ENCODE assay signal across 14 cellular contexts in the genomic region with DNA sequence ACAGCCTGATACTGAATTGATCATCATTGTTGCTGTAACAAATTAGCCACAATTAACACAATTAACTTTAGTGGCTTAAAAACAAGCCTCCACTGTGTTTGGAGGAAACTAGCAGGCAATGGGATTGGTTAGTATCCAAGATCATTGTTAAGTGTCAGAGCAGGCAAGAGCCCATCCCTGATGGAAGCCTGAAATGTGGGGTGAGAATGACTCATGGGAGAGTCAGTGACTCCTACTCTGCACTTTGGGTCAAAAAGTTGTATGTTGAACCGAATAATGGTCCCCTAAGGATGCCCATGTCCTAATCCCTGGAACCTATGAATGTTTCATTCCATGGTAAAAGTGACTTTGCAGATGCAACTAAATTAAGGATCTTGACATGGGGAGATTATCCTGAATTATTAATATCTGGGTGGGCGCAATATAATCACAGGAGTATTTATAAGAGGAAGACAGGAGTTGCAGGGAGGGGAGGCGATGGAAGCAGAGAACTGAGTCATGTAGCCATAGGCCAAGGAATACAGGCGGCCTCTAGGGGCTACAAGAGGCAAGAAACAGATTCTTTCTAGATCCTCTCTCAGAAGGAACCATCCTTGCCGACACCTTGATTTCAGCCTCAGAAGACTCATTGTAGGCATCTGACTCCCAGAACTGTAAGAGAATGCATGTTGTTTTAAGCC. TPM values are rescaled to one million over a fixed set of nuclear protein-coding genes. Genes with fewer than 3 reads are reported as not detected.
DNase-seq lines count a peak whose midpoint lies in the region; ATAC-seq and TF ChIP-seq lines count a peak whose summit lies in the region.
"Had no signal": no experiment of that assay in that cellular context is flagged by ENCODE, and none has a peak within 500 bp of the region (broad histone marks: within the 10 kb centered on the region; RNA-seq: fewer than 3 reads in every experiment).

No MANE protein-coding gene starts in this region.

- H3K27ac Mint-ChIP-seq in activated T-helper 2 cell treated with anti-CD3 and anti-CD28 coated beads, Interferon-gamma antibody, Interleukin-2, Interleukin-4, amounts not matched to agents 10 μg/mL and 5 μg/mL and 100 μg/mL, durations not matched to agents 14 hours and 24 hours and 36 hours = no peak overlapping the region
- H3K27ac Mint-ChIP-seq: activated naive CD8-positive, alpha-beta T cell treated with anti-CD3 and anti-CD28 coated beads for 36 hours; CD14-positive monocyte had no signal

- H2AFZ ChIP-seq in OCI-LY1 (ENCODE audit: low read length) = no peak overlapping the region

- H3K4me1 Mint-ChIP-seq in activated T-helper 2 cell treated with anti-CD3 and anti-CD28 coated beads, Interferon-gamma antibody, Interleukin-2, Interleukin-4, amounts not matched to agents 10 μg/mL and 5 μg/mL and 100 μg/mL, durations not matched to agents 14 hours and 24 hours and 36 hours (ENCODE audit: low read depth) = peaks cover 18% of the 10 kb centered on the region

- no peaks in the 10 kb centered on the region for H3K9me3 ChIP-seq in cardiac muscle cell (ENCODE audit: low read depth)
- peaks cover 0 to 5% (median 0%) of the 10 kb centered on the region in 11 donors for H3K9me3 ChIP-seq in heart right ventricle
- no peaks in the 10 kb centered on the region for H3K9me3 ChIP-seq in OCI-LY1 (ENCODE audit: low read length)
- H3K9me3 ChIP-seq: sigmoid colon had no signal

- H4K20me1 ChIP-seq in OCI-LY1 (ENCODE audit: insufficient read depth, low read length) = no peaks in the 10 kb centered on the region

- H3K27ac ChIP-seq in cardiac muscle cell = no peak overlapping the region
- H3K27ac ChIP-seq in heart right ventricle = no peak overlapping the region
- no peak overlapping the region for H3K27ac ChIP-seq in OCI-LY1 (ENCODE audit: low read depth, low read length, poor library complexity, severe bottlenecking)
- H3K27ac ChIP-seq: sigmoid colon had no signal

- H3K27me3 Mint-ChIP-seq in activated T-helper 2 cell treated with anti-CD3 and anti-CD28 coated beads, Interferon-gamma antibody, Interleukin-2, Interleukin-4, amounts not matched to agents 10 μg/mL and 5 μg/mL and 100 μg/mL, durations not matched to agents 14 hours and 24 hours and 36 hours (ENCODE audit: low read depth) = peaks cover 37% of the 10 kb centered on the region
- H3K27me3 Mint-ChIP-seq: activated naive CD8-positive, alpha-beta T cell treated with anti-CD3 and anti-CD28 coated beads for 36 hours had no signal

- H3K36me3 Mint-ChIP-seq in activated T-helper 2 cell treated with anti-CD3 and anti-CD28 coated beads, Interferon-gamma antibody, Interleukin-2, Interleukin-4, amounts not matched to agents 10 μg/mL and 5 μg/mL and 100 μg/mL, durations not matched to agents 14 hours and 24 hours and 36 hours (ENCODE audit: low read depth) = no peaks in the 10 kb centered on the region
- H3K36me3 Mint-ChIP-seq: activated naive CD8-positive, alpha-beta T cell treated with anti-CD3 and anti-CD28 coated beads for 36 hours; CD14-positive monocyte had no signal

- intact Hi-C loops in heart right ventricle (cut with DNase I) = no loop called here
- intact Hi-C loops in activated T-helper 2 cell treated with anti-CD3 and anti-CD28 coated beads, Interferon-gamma antibody, Interleukin-2, Interleukin-4, amounts not matched to agents 10 μg/mL and 5 μg/mL and 100 μg/mL, durations not matched to agents 14 hours and 24 hours and 36 hours (cut with micrococcal nuclease) = no loop called here

- 77 to 80% methylated on average over 5 of the region's 5 CpGs for WGBS in heart right ventricle, 2 donors

- no peak for ATAC-seq in heart right ventricle
- ATAC-seq in GM21390 (IDR thresholded peaks at IDR 0.05; ENCODE audit: unreplicated experiment) = no peak
- ATAC-seq in GM19467 (IDR thresholded peaks at IDR 0.05; ENCODE audit: unreplicated experiment) = no peak
- no peak for ATAC-seq in GM19395 (IDR thresholded peaks at IDR 0.05; ENCODE audit: unreplicated experiment)
- ATAC-seq: Right ventricle myocardium inferior had no signal

- H3K4me3 Mint-ChIP-seq in activated T-helper 2 cell treated with anti-CD3 and anti-CD28 coated beads, Interferon-gamma antibody, Interleukin-2, Interleukin-4, amounts not matched to agents 10 μg/mL and 5 μg/mL and 100 μg/mL, durations not matched to agents 14 hours and 24 hours and 36 hours (ENCODE audit: low read depth) = no peak overlapping the region
- H3K4me3 Mint-ChIP-seq: activated naive CD8-positive, alpha-beta T cell treated with anti-CD3 and anti-CD28 coated beads for 36 hours; CD14-positive monocyte had no signal

- no peak overlapping the region for H3K4me3 ChIP-seq in cardiac muscle cell
- H3K4me3 ChIP-seq in heart right ventricle = no peak overlapping the region
- no peak overlapping the region for H3K4me3 ChIP-seq in OCI-LY1 (ENCODE audit: low read depth, low read length, poor library complexity, severe bottlenecking)
- H3K4me3 ChIP-seq in epithelial cell of esophagus (ENCODE audit: low read length) = no peak overlapping the region
- H3K4me3 ChIP-seq: sigmoid colon had no signal

- no peaks in the 10 kb centered on the region for H3K79me2 ChIP-seq in OCI-LY1 (ENCODE audit: insufficient read depth, low read length)

- DNase-seq in cardiac muscle cell (ENCODE audit: low read depth in 1 of 2, low spot score in 1 of 2) = peak in 1 of 2 donors; percentile 17
- DNase-seq in heart right ventricle = no peak
- peak; percentile 25 for DNase-seq in epithelial cell of esophagus (ENCODE audit: low read depth)
- DNase-seq in activated T-helper 2 cell treated with anti-CD3 and anti-CD28 coated beads, Interferon-gamma antibody, Interleukin-2, Interleukin-4, amounts not matched to agents 10 μg/mL and 5 μg/mL and 100 μg/mL, durations not matched to agents 14 hours and 24 hours and 36 hours (ENCODE audit: low spot score) = no peak
- DNase-seq: activated CD4-positive, alpha-beta T cell treated with anti-CD3 and anti-CD28 coated beads for 48 hours; activated naive CD8-positive, alpha-beta T cell treated with anti-CD3 and anti-CD28 coated beads for 36 hours; NCI-H1930; sigmoid colon had no signal

- H3F3A ChIP-seq in OCI-LY1 (ENCODE audit: insufficient read depth, low read length) = no peaks in the 10 kb centered on the region

- TF ChIP-seq CTCF in cardiac muscle cell (IDR thresholded peaks at IDR 0.05; ENCODE audit: low read depth, low read length) (peak; percentile 34), heart right ventricle (IDR thresholded peaks at IDR 0.05) (no peak), OCI-LY1 (IDR thresholded peaks at IDR 0.05; ENCODE audit: low read length) (peak; percentile 29; the same call in 1 of the 2 replicates), epithelial cell of esophagus (IDR thresholded peaks at IDR 0.05; ENCODE audit: insufficient read depth, low read depth, low read length, missing control alignments) (peak; percentile 20)

- no peaks in the 10 kb centered on the region for H3K9me2 ChIP-seq in OCI-LY1 (ENCODE audit: low read depth, low read length)

- H3K9ac ChIP-seq in OCI-LY1 (ENCODE audit: low read length) = no peak overlapping the region

- H3K4me2 ChIP-seq in OCI-LY1 (ENCODE audit: low read length) = no peak overlapping the region

- no peaks in the 10 kb centered on the region for H3K9me3 Mint-ChIP-seq in activated T-helper 2 cell treated with anti-CD3 and anti-CD28 coated beads, Interferon-gamma antibody, Interleukin-2, Interleukin-4, amounts not matched to agents 10 μg/mL and 5 μg/mL and 100 μg/mL, durations not matched to agents 14 hours and 24 hours and 36 hours
- H3K9me3 Mint-ChIP-seq: activated naive CD8-positive, alpha-beta T cell treated with anti-CD3 and anti-CD28 coated beads for 36 hours had no signal

- H3K36me3 ChIP-seq in cardiac muscle cell (no peaks in the 10 kb centered on the region), heart right ventricle (no peaks in the 10 kb centered on the region), OCI-LY1 (ENCODE audit: insufficient read depth, low read length) (no peaks in the 10 kb centered on the region)
- H3K36me3 ChIP-seq: sigmoid colon had no signal

- H3K4me1 ChIP-seq in cardiac muscle cell (ENCODE audit: low read depth) (no peaks in the 10 kb centered on the region), heart right ventricle (no peaks in the 10 kb centered on the region), OCI-LY1 (ENCODE audit: insufficient read depth, low read length, severe bottlenecking) (no peaks in the 10 kb centered on the region)
- H3K4me1 ChIP-seq: sigmoid colon had no signal

- H3K27me3 ChIP-seq in cardiac muscle cell (no peaks in the 10 kb centered on the region), heart right ventricle (no peaks in the 10 kb centered on the region), OCI-LY1 (ENCODE audit: insufficient read depth, low read length) (peaks cover 2% of the 10 kb centered on the region; the same call in 1 of the 2 replicates)
- H3K27me3 ChIP-seq: sigmoid colon had no signal

RNA-seq across cellular contexts. Expression of gene ALG2, which starts 28.8 kb away (rescaled TPM):
- total RNA-seq in cardiac muscle cell = 38.3 and 46.3 TPM in 2 replicates
- polyA plus RNA-seq in cardiac muscle cell = 44.4 and 46.9 TPM in 2 replicates
- total RNA-seq in heart right ventricle = 10 to 100 TPM; 10.6 to 27.3 (median 15.0) TPM
- polyA plus RNA-seq in heart right ventricle = 10 to 100 TPM; 12.1 to 17.7 TPM
- total RNA-seq in activated T-helper 2 cell treated with anti-CD3 and anti-CD28 coated beads, Interferon-gamma antibody, Interleukin-2, Interleukin-4, amounts not matched to agents 10 μg/mL and 5 μg/mL and 100 μg/mL, durations not matched to agents 14 hours and 24 hours and 36 hours = 39.5 and 41.7 TPM in 2 replicates

RNA-seq across cellular contexts. Expression of gene SEC61B, which starts 29.2 kb away (rescaled TPM):
- total RNA-seq in cardiac muscle cell (57.8 and 134 TPM in 2 replicates), heart right ventricle (10 to 100 TPM; 24.1 to 72.6 (median 32.9) TPM)
- polyA plus RNA-seq in cardiac muscle cell (176 and 213 TPM in 2 replicates), heart right ventricle (100 to 1,000 TPM in 1 of 2 donors, 10 to 100 TPM in 1; 77.5 to 177 TPM)
- 208 and 223 TPM in 2 replicates for total RNA-seq in activated T-helper 2 cell treated with anti-CD3 and anti-CD28 coated beads, Interferon-gamma antibody, Interleukin-2, Interleukin-4, amounts not matched to agents 10 μg/mL and 5 μg/mL and 100 μg/mL, durations not matched to agents 14 hours and 24 hours and 36 hours

Comparison
In these comparisons a context has a peak if more than half of its experiments do, and no peak if none do; other contexts are left out.
1. CTCF ChIP-seq: peak in cardiac muscle cell (single experiment), OCI-LY1 (single experiment) and epithelial cell of esophagus (single experiment); none in heart right ventricle (0 of 9).